ENCODE assay signal across 14 cellular contexts in the genomic region with DNA sequence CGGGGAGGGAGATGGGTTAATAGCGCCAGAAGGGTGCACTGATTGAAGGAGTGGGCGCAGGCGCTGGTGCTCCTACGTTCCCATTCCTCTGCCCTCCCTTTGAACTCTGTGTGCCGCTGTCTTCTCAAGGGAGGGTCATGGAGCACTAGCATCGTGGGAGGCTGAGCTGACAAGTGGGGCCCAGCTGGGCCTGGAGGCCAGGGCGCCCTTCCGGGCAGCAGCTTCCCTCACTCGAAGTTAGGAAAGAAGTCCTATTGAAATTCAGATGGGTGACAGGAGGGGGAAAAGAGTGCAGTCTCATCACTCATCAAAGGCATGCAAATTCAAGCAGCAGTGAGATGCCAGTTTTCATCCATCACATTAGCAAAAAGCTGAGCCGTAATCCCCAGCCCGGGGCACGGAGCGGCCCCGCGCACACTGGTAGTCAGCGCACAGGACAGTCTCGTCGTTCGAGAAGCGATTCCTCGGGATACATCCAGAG.
DNase-seq lines count a peak whose midpoint lies in the region; ATAC-seq, FAIRE-seq and TF ChIP-seq lines count a peak whose summit lies in the region.
"Had no signal": no experiment of that assay in that cellular context is flagged by ENCODE, and none has a peak within 500 bp of the region (broad histone marks: within the 10 kb centered on the region; RNA-seq: fewer than 3 reads in every experiment).

No MANE protein-coding gene starts in this region.

- ATAC-seq in heart left ventricle (no peak), left cardiac atrium (no peak), HG03354 (IDR thresholded peaks at IDR 0.05; ENCODE audit: poor library complexity, severe bottlenecking, unreplicated experiment) (no peak)

- DNase-seq in heart left ventricle (peak in 3 of 5 donors; percentile 3 to 21 (median 6)), left cardiac atrium (no peak), mesenteric fat pad (ENCODE audit: low spot score) (peak; percentile 64), ureter (ENCODE audit: low spot score) (peak; percentile 41), NCI-H2227 (lab: John Stamatoyannopoulos, UW; ENCODE audit: unreplicated experiment) (no peak), GM10266 (ENCODE audit: extremely low spot score) (no peak)
- DNase-seq: activated T-cell treated with anti-CD3 and anti-CD28 coated beads, Interleukin-2, amount 50 U/mL, for 1 hour; anterior cingulate cortex; COR-L47; HFFc6; NCI-H2227 treated with DMSO at 0.1 percent for 48 hours; stimulated activated CD4-positive, alpha-beta T cell treated with anti-CD3 and anti-CD28 coated beads, Interleukin-12 subunit alpha, Interleukin-12 subunit beta, amount 100 ng/mL, for 4 hours had no signal

- H3K4me1 ChIP-seq in heart left ventricle, result peaks cover 0 to 21% (median 0%) of the 10 kb centered on the region in 12 donors

- H3K27ac ChIP-seq in heart left ventricle, result peak overlapping the region in 1 of 12 donors; percentile 32

- H3K9me3 ChIP-seq in heart left ventricle, result no peaks in the 10 kb centered on the region

- 80 to 85% (median 83%) methylated on average over 22 of the region's 22 CpGs for WGBS in heart left ventricle, 4 donors

- intact Hi-C loops in heart left ventricle (cut with DNase I) (no loop called here), left cardiac atrium (cut with DNase I) (no loop called here)

- FAIRE-seq in endometrium (lab: Jason Lieb, UNC), result peak; percentile 84

- no peak for TF ChIP-seq CTCF in heart left ventricle (IDR thresholded peaks at IDR 0.05)
- TF ChIP-seq CTCF in GM10266 (IDR thresholded peaks at IDR 0.05; ENCODE audit: control insufficient read depth, insufficient read depth, low read depth, missing control alignments), result no peak

- no peaks in the 10 kb centered on the region for H3K27me3 ChIP-seq in heart left ventricle

- no peak overlapping the region for H3K4me3 ChIP-seq in heart left ventricle

- no peak for TF ChIP-seq POLR2A in heart left ventricle (IDR thresholded peaks at IDR 0.05)

- H3K36me3 ChIP-seq in heart left ventricle, result peaks cover 0 to 59% (median 3%) of the 10 kb centered on the region in 9 donors

Comparison
In these comparisons a context has a peak if more than half of its experiments do, and no peak if none do; other contexts are left out.
1. DNase-seq: peak in heart left ventricle (3 of 5), mesenteric fat pad (single experiment) and ureter (single experiment); none in left cardiac atrium (single experiment), NCI-H2227 (single experiment) and GM10266 (single experiment).